In the genomic region with DNA sequence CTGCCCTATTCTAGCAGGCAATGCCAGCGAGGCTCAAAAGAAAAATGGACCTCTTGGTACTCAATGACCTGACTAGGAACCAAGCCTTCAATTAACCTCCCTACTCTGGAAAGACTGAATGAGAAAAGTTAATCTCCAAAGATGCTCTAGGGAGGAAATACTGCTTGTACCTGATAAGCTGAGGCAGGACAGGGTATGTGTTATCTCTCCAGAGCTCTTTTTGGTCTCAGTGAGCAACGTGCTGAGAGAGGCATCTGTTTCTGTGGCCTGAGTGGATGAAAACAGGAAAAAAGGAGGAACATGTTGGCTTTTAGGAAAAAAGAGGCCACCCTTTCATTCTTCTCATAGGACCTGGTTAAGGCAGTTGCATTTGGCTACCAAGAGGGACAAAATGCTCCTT, we compare ENCODE assay signal across 1 cellular context.
A peak's percentile ranks its signal among the peaks of the same experiment; 100 is the strongest.
TF ChIP-seq lines count a peak whose summit lies in the region.

No MANE protein-coding gene starts in this region.

TF ChIP-seq in K562, 482 proteins besides CTCF, POLR2A, EP300 and RAD21 (continued from another document and continues in another):
- TF ChIP-seq STAT6 (CRISPR knock-in tag; IDR thresholded peaks at IDR 0.05) (no peak), WHSC1 (IDR thresholded peaks at IDR 0.05; ENCODE audit: low read length) (no peak), ZNF232 (CRISPR knock-in tag; IDR thresholded peaks at IDR 0.05) (no peak), XRCC5 (IDR thresholded peaks at IDR 0.05; ENCODE audit: low read depth, low read length) (no peak), ELF4 (CRISPR knock-in tag; IDR thresholded peaks at IDR 0.05) (no peak), NFIC (IDR thresholded peaks at IDR 0.05) (peak; percentile 71), RBM39 (optimal IDR thresholded peaks at IDR 0.05; ENCODE audit: low read depth, low read length) (no peak), RNF2 (IDR thresholded peaks at IDR 0.05) (peak; percentile 20; the same call in 1 of the 2 replicates), KHSRP (IDR thresholded peaks at IDR 0.05) (no peak), RBM34 (IDR thresholded peaks at IDR 0.05; ENCODE audit: borderline replicate concordance, insufficient read depth, low read length) (no peak), MECOM (CRISPR knock-in tag; IDR thresholded peaks at IDR 0.05) (peak; percentile 64; the same call in 1 of the 2 replicates), SRSF9 (IDR thresholded peaks at IDR 0.05; ENCODE audit: borderline replicate concordance, low read depth, low read length) (no peak), SAP30 (IDR thresholded peaks at IDR 0.05; ENCODE audit: borderline replicate concordance, insufficient read depth, low read depth, low read length, poor library complexity, severe bottlenecking) (no peak), POLR2AphosphoS2 (IDR thresholded peaks at IDR 0.05; ENCODE audit: low read length) (no peak), CHD1 (IDR thresholded peaks at IDR 0.05; ENCODE audit: low read length) (no peak), RFX7 (CRISPR knock-in tag; IDR thresholded peaks at IDR 0.05) (no peak), MAFG (tag; conservative IDR thresholded peaks at IDR 0.05) (no peak), ZNF197 (CRISPR knock-in tag; IDR thresholded peaks at IDR 0.05; ENCODE audit: low read depth) (no peak), ZFX (CRISPR knock-in tag; IDR thresholded peaks at IDR 0.05) (no peak), KDM4B (IDR thresholded peaks at IDR 0.05; ENCODE audit: borderline replicate concordance in 2 of 2, low read depth in 1 of 2) (no peak), FOSL1 (tag; conservative IDR thresholded peaks at IDR 0.05) (no peak; the same call in 1 of the 2 replicates), MCM3 (IDR thresholded peaks at IDR 0.05) (no peak), STAT5A (IDR thresholded peaks at IDR 0.05; ENCODE audit: borderline replicate concordance, low read length) (peak; percentile 72; the same call in 1 of the 2 replicates), NEUROD1 (IDR thresholded peaks at IDR 0.05; ENCODE audit: borderline replicate concordance, low read depth, low read length, partially characterized antibody) (peak; percentile 27), CBFA2T3 (IDR thresholded peaks at IDR 0.05) (peak; percentile 96), ZNF133 (CRISPR knock-in tag; IDR thresholded peaks at IDR 0.05) (no peak), SMARCA4 (IDR thresholded peaks at IDR 0.05) (peak; percentile 88), FOXJ2 (tag; IDR thresholded peaks at IDR 0.05) (no peak), LARP7 (IDR thresholded peaks at IDR 0.05) (no peak), DACH1 (IDR thresholded peaks at IDR 0.05; ENCODE audit: partially characterized antibody) (no peak), MAFF (IDR thresholded peaks at IDR 0.05; ENCODE audit: low read length) (no peak), ZNF639 (CRISPR knock-in tag; conservative IDR thresholded peaks at IDR 0.05 in 1 of 2, IDR thresholded peaks at IDR 0.05 in 1 of 2) (0 out of 4 replicates have a peak, but pooled peaks of 1 of the 2 experiments have one; percentile 42), CBFA2T2 (conservative IDR thresholded peaks at IDR 0.05) (peak; percentile 91), HDAC2 (IDR thresholded peaks at IDR 0.05) (peak; percentile 76), TBL1XR1 (IDR thresholded peaks at IDR 0.05; ENCODE audit: low read length in 2 of 2) (peak in 1 of 2 experiments; percentile 70; a peak in 1 of 4 replicates), ARNT (IDR thresholded peaks at IDR 0.05) (0 out of 4 replicates have a peak, but pooled peaks of 1 of the 2 experiments have one; percentile 23), SP1 (CRISPR knock-in tag; IDR thresholded peaks at IDR 0.05) (peak; percentile 35; the same call in 1 of the 2 replicates), KAT7 (CRISPR knock-in tag; IDR thresholded peaks at IDR 0.05; ENCODE audit: borderline replicate concordance) (no peak), HEY1 (CRISPR knock-in tag; IDR thresholded peaks at IDR 0.05; ENCODE audit: borderline replicate concordance) (peak; percentile 59; the same call in 1 of the 2 replicates), U2AF1 (optimal IDR thresholded peaks at IDR 0.05; ENCODE audit: low read depth, low read length) (no peak), ZBTB2 (IDR thresholded peaks at IDR 0.05) (no peak), USF1 (CRISPR knock-in tag; IDR thresholded peaks at IDR 0.05) (no peak), HDAC1 (IDR thresholded peaks at IDR 0.05) (0 out of 4 replicates have a peak, but pooled peaks of 1 of the 2 experiments have one; percentile 42), DEAF1 (CRISPR knock-in tag; IDR thresholded peaks at IDR 0.05) (no peak), DMBX1 (CRISPR knock-in tag; IDR thresholded peaks at IDR 0.05; ENCODE audit: borderline replicate concordance) (0 out of 2 replicates have a peak, but pooled peaks have one; percentile 46), C11orf30 (IDR thresholded peaks at IDR 0.05; ENCODE audit: low read depth) (no peak), NR2C1 (IDR thresholded peaks at IDR 0.05) (no peak), NR2C1 (tag; IDR thresholded peaks at IDR 0.05) (no peak), CTBP1 (IDR thresholded peaks at IDR 0.05; ENCODE audit: borderline replicate concordance) (peak; percentile 97), TAL1 (IDR thresholded peaks at IDR 0.05) (peak; percentile 84), MTA2 (IDR thresholded peaks at IDR 0.05; ENCODE audit: low read depth) (peak; percentile 59; the same call in 1 of the 2 replicates), CREB1 (IDR thresholded peaks at IDR 0.05) (no peak), CREB1 (CRISPR knock-in tag; IDR thresholded peaks at IDR 0.05) (no peak)
- TF ChIP-seq, protein P1, sequence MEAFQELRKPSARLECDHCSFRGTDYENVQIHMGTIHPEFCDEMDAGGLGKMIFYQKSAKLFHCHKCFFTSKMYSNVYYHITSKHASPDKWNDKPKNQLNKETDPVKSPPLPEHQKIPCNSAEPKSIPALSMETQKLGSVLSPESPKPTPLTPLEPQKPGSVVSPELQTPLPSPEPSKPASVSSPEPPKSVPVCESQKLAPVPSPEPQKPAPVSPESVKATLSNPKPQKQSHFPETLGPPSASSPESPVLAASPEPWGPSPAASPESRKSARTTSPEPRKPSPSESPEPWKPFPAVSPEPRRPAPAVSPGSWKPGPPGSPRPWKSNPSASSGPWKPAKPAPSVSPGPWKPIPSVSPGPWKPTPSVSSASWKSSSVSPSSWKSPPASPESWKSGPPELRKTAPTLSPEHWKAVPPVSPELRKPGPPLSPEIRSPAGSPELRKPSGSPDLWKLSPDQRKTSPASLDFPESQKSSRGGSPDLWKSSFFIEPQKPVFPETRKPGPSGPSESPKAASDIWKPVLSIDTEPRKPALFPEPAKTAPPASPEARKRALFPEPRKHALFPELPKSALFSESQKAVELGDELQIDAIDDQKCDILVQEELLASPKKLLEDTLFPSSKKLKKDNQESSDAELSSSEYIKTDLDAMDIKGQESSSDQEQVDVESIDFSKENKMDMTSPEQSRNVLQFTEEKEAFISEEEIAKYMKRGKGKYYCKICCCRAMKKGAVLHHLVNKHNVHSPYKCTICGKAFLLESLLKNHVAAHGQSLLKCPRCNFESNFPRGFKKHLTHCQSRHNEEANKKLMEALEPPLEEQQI (IDR thresholded peaks at IDR 0.05): no peak
- TF ChIP-seq, protein P2, sequence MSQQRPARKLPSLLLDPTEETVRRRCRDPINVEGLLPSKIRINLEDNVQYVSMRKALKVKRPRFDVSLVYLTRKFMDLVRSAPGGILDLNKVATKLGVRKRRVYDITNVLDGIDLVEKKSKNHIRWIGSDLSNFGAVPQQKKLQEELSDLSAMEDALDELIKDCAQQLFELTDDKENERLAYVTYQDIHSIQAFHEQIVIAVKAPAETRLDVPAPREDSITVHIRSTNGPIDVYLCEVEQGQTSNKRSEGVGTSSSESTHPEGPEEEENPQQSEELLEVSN (IDR thresholded peaks at IDR 0.05; ENCODE audit: borderline replicate concordance in 1 of 2, extremely low read depth in 1 of 2, insufficient read depth in 1 of 2, insufficient read length in 1 of 2, low read depth in 1 of 2, low read length in 1 of 2, poor library complexity in 1 of 2, severe bottlenecking in 1 of 2): no peak
- TF ChIP-seq, protein P3, sequence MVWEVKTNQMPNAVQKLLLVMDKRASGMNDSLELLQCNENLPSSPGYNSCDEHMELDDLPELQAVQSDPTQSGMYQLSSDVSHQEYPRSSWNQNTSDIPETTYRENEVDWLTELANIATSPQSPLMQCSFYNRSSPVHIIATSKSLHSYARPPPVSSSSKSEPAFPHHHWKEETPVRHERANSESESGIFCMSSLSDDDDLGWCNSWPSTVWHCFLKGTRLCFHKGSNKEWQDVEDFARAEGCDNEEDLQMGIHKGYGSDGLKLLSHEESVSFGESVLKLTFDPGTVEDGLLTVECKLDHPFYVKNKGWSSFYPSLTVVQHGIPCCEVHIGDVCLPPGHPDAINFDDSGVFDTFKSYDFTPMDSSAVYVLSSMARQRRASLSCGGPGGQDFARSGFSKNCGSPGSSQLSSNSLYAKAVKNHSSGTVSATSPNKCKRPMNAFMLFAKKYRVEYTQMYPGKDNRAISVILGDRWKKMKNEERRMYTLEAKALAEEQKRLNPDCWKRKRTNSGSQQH (CRISPR knock-in tag; IDR thresholded peaks at IDR 0.05): no peak
- TF ChIP-seq, protein P4, sequence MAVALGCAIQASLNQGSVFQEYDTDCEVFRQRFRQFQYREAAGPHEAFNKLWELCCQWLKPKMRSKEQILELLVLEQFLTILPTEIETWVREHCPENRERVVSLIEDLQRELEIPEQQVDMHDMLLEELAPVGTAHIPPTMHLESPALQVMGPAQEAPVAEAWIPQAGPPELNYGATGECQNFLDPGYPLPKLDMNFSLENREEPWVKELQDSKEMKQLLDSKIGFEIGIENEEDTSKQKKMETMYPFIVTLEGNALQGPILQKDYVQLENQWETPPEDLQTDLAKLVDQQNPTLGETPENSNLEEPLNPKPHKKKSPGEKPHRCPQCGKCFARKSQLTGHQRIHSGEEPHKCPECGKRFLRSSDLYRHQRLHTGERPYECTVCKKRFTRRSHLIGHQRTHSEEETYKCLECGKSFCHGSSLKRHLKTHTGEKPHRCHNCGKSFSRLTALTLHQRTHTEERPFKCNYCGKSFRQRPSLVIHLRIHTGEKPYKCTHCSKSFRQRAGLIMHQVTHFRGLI (CRISPR knock-in tag; IDR thresholded peaks at IDR 0.05): no peak
- TF ChIP-seq, protein P5, sequence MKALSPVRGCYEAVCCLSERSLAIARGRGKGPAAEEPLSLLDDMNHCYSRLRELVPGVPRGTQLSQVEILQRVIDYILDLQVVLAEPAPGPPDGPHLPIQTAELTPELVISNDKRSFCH (CRISPR knock-in tag; IDR thresholded peaks at IDR 0.05): no peak
- TF ChIP-seq, protein P5 (tag; IDR thresholded peaks at IDR 0.05): no peak
